7 cellular contexts compared by ENCODE assay signal in genomic region chr15:40942337-40942854, GRCh38. TPM values are rescaled to one million over a fixed set of nuclear protein-coding genes. Genes with fewer than 3 reads are reported as not detected.
A peak's percentile ranks its signal among the peaks of the same experiment; 100 is the strongest.
DNase-seq lines count a peak whose midpoint lies in the region; ATAC-seq and TF ChIP-seq lines count a peak whose summit lies in the region.

No MANE protein-coding gene starts in this region.

- no peaks in the 10 kb centered on the region for H3K9me3 ChIP-seq in HEK293 (ENCODE audit: control insufficient read depth, insufficient read depth, low read depth, low read length)

- H3K4me3 Mint-ChIP-seq in endothelial cell (ENCODE audit: unreplicated experiment), result peak overlapping the region; percentile 80
- peak overlapping the region; percentile 74 for H3K4me3 Mint-ChIP-seq in neural crest cell

- no peak for ATAC-seq in HG03280 (IDR thresholded peaks at IDR 0.05; ENCODE audit: unreplicated experiment)

- TF ChIP-seq CTCF in HEK293 (tag by site-specific recombination; IDR thresholded peaks at IDR 0.05) (no peak), endothelial cell (IDR thresholded peaks at IDR 0.05; ENCODE audit: unreplicated experiment) (no peak), neural crest cell (conservative IDR thresholded peaks at IDR 0.05) (no peak), GM20000 (IDR thresholded peaks at IDR 0.05; ENCODE audit: extremely low read depth, missing control alignments) (no peak)

- peaks cover 38% of the 10 kb centered on the region for H3K4me1 Mint-ChIP-seq in endothelial cell (ENCODE audit: unreplicated experiment)
- peaks cover 23% of the 10 kb centered on the region for H3K4me1 Mint-ChIP-seq in neural crest cell

- H3K9me3 Mint-ChIP-seq in endothelial cell (ENCODE audit: unreplicated experiment) (no peaks in the 10 kb centered on the region), neural crest cell (no peaks in the 10 kb centered on the region)

- H3K27ac ChIP-seq in HEK293 (ENCODE audit: extremely low read depth, low read depth, low read length), result peak overlapping the region; percentile 73; the same call in 1 of the 2 replicates

- DNase-seq in OCI-M1 (lab: John Stamatoyannopoulos, UW) (peak; percentile 48), endothelial cell (ENCODE audit: low spot score) (no peak), neural crest cell (ENCODE audit: low read depth, low spot score) (no peak), NK-92 (lab: John Stamatoyannopoulos, UW; ENCODE audit: unreplicated experiment) (no peak), GM20000 (ENCODE audit: low spot score) (no peak)

- peak overlapping the region; percentile 34 for H3K4me3 ChIP-seq in HEK293 (ENCODE audit: low read depth, low read length)

- H3K27me3 Mint-ChIP-seq in endothelial cell (ENCODE audit: unreplicated experiment) (peaks cover 19% of the 10 kb centered on the region), neural crest cell (ENCODE audit: low read depth) (peaks cover 8% of the 10 kb centered on the region)

- peaks cover 33% of the 10 kb centered on the region for H3K36me3 Mint-ChIP-seq in endothelial cell (ENCODE audit: low read depth, unreplicated experiment)
- no peaks in the 10 kb centered on the region for H3K36me3 Mint-ChIP-seq in neural crest cell (ENCODE audit: low read depth)

- POLR2A ChIA-PET in HEK293 (lab: Yijun Ruan, JAX), result interaction anchor here (1.1 to 5.3 kb wide), 4 partner anchors 12 to 76 kb away, joined by 3 to 64 read pairs (median 31); partner anchors contain the start of genes CHAC1 and DLL4

- H3K27ac Mint-ChIP-seq in endothelial cell (ENCODE audit: unreplicated experiment) (peak overlapping the region; percentile 81), neural crest cell (ENCODE audit: unreplicated experiment) (no peak overlapping the region)

- CTCF ChIA-PET in HEK293 (lab: Yijun Ruan, JAX), result interaction anchor here (0.6 to 3.5 kb wide), 20 partner anchors 9 to 524 kb away, joined by 3 to 29 read pairs (median 4); partner anchors contain the start of gene CHAC1

- H3K4me1 ChIP-seq in HEK293 (ENCODE audit: control insufficient read depth, insufficient read depth, low read length), result peaks cover 4% of the 10 kb centered on the region; the same call in 1 of the 2 replicates

- no peaks in the 10 kb centered on the region for H3K36me3 ChIP-seq in HEK293 (ENCODE audit: control insufficient read depth in 2 of 2, insufficient read depth in 1 of 2, low read length in 2 of 2)

TF ChIP-seq in HEK293, 187 proteins besides CTCF, POLR2A, EP300 and RAD21 (continues in another document):
- no peak for TF ChIP-seq ZNF426 (tag by site-specific recombination; IDR thresholded peaks at IDR 0.05)
- TF ChIP-seq ZNF18 (tag by site-specific recombination; IDR thresholded peaks at IDR 0.05), result no peak
- no peak for TF ChIP-seq ZNF23 (tag by site-specific recombination; IDR thresholded peaks at IDR 0.05; ENCODE audit: borderline replicate concordance)
- no peak for TF ChIP-seq BCL6B (tag by site-specific recombination; IDR thresholded peaks at IDR 0.05)
- no peak for TF ChIP-seq ATF2 (tag by site-specific recombination; IDR thresholded peaks at IDR 0.05; ENCODE audit: low read depth)
- no peak for TF ChIP-seq PRDM6 (tag by site-specific recombination; IDR thresholded peaks at IDR 0.05)
- TF ChIP-seq PRDM1 (tag by site-specific recombination; IDR thresholded peaks at IDR 0.05), result no peak
- TF ChIP-seq ZFP3 (tag by site-specific recombination; IDR thresholded peaks at IDR 0.05; ENCODE audit: low read depth), result no peak
- TF ChIP-seq ZNF518A (tag by site-specific recombination; conservative IDR thresholded peaks at IDR 0.05; ENCODE audit: low read depth), result no peak
- TF ChIP-seq TCF7L2 (IDR thresholded peaks at IDR 0.05; ENCODE audit: borderline replicate concordance, low read depth, low read length), result no peak
- TF ChIP-seq GLI4 (tag by site-specific recombination; IDR thresholded peaks at IDR 0.05), result no peak

RNA-seq across cellular contexts. Expression of gene CHAC1, which starts 10.9 kb away (rescaled TPM):
- 16.4 TPM for total RNA-seq in endothelial cell (ENCODE audit: unreplicated experiment)
- total RNA-seq in neural crest cell, result 6.7 and 6.8 TPM in 2 replicates

RNA-seq across cellular contexts. Expression of gene DLL4, which starts 13.3 kb away (rescaled TPM):
- total RNA-seq in endothelial cell (ENCODE audit: unreplicated experiment) (257 TPM), neural crest cell (1.7 and 2.0 TPM in 2 replicates)

RNA-seq across cellular contexts. Expression of gene VPS18, which starts 48.1 kb away (rescaled TPM):
- total RNA-seq in endothelial cell (ENCODE audit: unreplicated experiment) (39.2 TPM), neural crest cell (26.9 and 28.2 TPM in 2 replicates)

Comparison
In these comparisons a context has a peak if more than half of its experiments do, and no peak if none do; other contexts are left out.
1. RNA of gene DLL4, which starts 13.3 kb away (total RNA-seq): 257 TPM in endothelial cell (single experiment); 1.7 to 2.0 TPM in neural crest cell; every median in the first group is over 10 times any median in the second.